ENCODE assay signal across 9 cellular contexts in the genomic region with DNA sequence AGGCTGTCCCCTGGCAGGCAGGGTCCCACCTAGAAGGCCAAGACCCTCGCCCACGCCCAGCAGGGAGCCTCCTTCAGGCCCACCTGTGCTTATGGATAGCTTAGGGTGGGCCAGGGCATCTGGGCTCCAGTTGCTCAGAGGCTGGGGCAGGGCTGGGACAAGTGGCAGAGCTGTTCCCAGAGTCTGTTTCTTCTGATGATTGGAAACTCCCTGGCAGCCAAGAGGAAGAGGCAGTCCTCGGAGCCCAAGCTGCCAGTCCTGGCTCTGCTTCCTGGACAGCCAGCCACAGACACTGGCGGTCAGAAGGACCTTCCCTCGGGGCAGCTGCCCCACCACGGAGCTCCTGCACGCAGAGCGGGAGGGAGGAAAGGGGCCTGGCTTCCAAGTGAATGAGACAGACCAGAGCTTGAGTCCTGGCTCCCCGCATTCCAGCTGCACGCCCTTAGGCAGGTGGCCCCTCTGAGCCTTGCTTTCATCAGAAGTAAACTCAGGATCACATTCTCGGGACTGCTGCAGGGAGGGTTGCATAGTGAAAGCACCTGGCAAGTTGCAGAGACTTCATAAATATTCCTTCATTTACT. TPM values are rescaled to one million over a fixed set of nuclear protein-coding genes. Genes with fewer than 3 reads are reported as not detected.
A peak's percentile ranks its signal among the peaks of the same experiment; 100 is the strongest.
DNase-seq lines count a peak whose midpoint lies in the region; ATAC-seq and TF ChIP-seq lines count a peak whose summit lies in the region.
"Had no signal": no experiment of that assay in that cellular context is flagged by ENCODE, and none has a peak within 500 bp of the region (broad histone marks: within the 10 kb centered on the region; RNA-seq: fewer than 3 reads in every experiment).

No MANE protein-coding gene starts in this region.

- H3K27me3 ChIP-seq in Panc1 (ENCODE audit: control insufficient read depth, insufficient read depth, low read length) (0 out of 2 replicates have a peak, but pooled peaks cover 4% of the 10 kb centered on the region), gastroesophageal sphincter (peaks cover 29% of the 10 kb centered on the region), muscle layer of duodenum (ENCODE audit: low read depth, low read length) (no peaks in the 10 kb centered on the region)

- intact Hi-C loops in Panc1 (cut with micrococcal nuclease; ENCODE audit: unreplicated experiment): loop anchor here (2.0 to 10.0 kb wide), 2 partner anchors 169 to 591 kb away; no protein-coding TSS in a partner anchor

- no peak for TF ChIP-seq CTCF in Panc1 (IDR thresholded peaks at IDR 0.05)
- TF ChIP-seq CTCF in gastroesophageal sphincter (IDR thresholded peaks at IDR 0.05): no peak

- peak overlapping the region in 1 of 2 experiments; percentile 9; a peak in 2 of 4 replicates for H3K4me3 ChIP-seq in Panc1 (ENCODE audit: low read depth in 2 of 2, low read length in 2 of 2)
- no peak overlapping the region for H3K4me3 ChIP-seq in gastroesophageal sphincter
- H3K4me3 ChIP-seq in muscle layer of duodenum (ENCODE audit: low read depth in 1 of 2, low read length in 2 of 2): no peak overlapping the region

- H3K36me3 ChIP-seq in Panc1 (ENCODE audit: control insufficient read depth, insufficient read depth, low read length) (no peaks in the 10 kb centered on the region), gastroesophageal sphincter (no peaks in the 10 kb centered on the region), muscle layer of duodenum (ENCODE audit: control insufficient read depth in 1 of 2, insufficient read depth in 2 of 2, low read length in 2 of 2) (no peaks in the 10 kb centered on the region)

- DNase-seq in ELR (ENCODE audit: low read depth): peak; percentile 74
- DNase-seq in Panc1 (ENCODE audit: low read depth, low spot score): no peak
- DNase-seq in NCI-H526 treated with DMSO at 0.1 percent for 48 hours (lab: John Stamatoyannopoulos, UW): no peak
- DNase-seq in nucleus accumbens (lab: John Stamatoyannopoulos, UW): no peak
- DNase-seq in COR-L47 (lab: John Stamatoyannopoulos, UW): no peak
- DNase-seq: activated T-cell treated with anti-CD3 and anti-CD28 coated beads, Interleukin-2, amount 50 U/mL, for 1 hour had no signal

- CTCF ChIA-PET in Panc1 (lab: Charles Lee): interaction anchor here (0.7 to 2.7 kb wide), 2 partner anchors 46 to 565 kb away, joined by 4 to 17 read pairs; no protein-coding TSS in a partner anchor

- 8 to 17% methylated on average over 1 to 4 of the region's 11 CpGs for WGBS in gastroesophageal sphincter (ENCODE audit: low coverage in 1 of 2), 2 donors

- BruUV-seq in Panc1 (replicated peaks; lab: Mats Ljungman, UMichigan): no TSS peak

- TF ChIP-seq EP300 in gastroesophageal sphincter (IDR thresholded peaks at IDR 0.05): no peak

- in situ Hi-C loops in Panc1 (cut with HindIII; ENCODE audit: low pct_unique_long_range_greater_than_20kb, low sequenced_read_pairs): no loop called here

- H3K4me1 ChIP-seq in Panc1 (ENCODE audit: control insufficient read depth, insufficient read depth, low read length) (no peaks in the 10 kb centered on the region), gastroesophageal sphincter (peaks cover 0 to 26% (median 13%) of the 10 kb centered on the region in 3 donors), muscle layer of duodenum (ENCODE audit: control insufficient read depth in 1 of 2, insufficient read depth in 2 of 2, low read length in 2 of 2) (peaks cover 0 to 18% of the 10 kb centered on the region in 2 donors)

- no peak for TF ChIP-seq POLR2A in gastroesophageal sphincter (IDR thresholded peaks at IDR 0.05)

- ATAC-seq in Panc1: peak; percentile 29; the same call in 1 of the 2 replicates
- peak; percentile 17 for ATAC-seq in gastroesophageal sphincter
- ATAC-seq in GM19328 (IDR thresholded peaks at IDR 0.05; ENCODE audit: unreplicated experiment): no peak

- H3K9me3 ChIP-seq in Panc1 (ENCODE audit: control insufficient read depth, insufficient read depth, low read depth, low read length) (no peaks in the 10 kb centered on the region), gastroesophageal sphincter (no peaks in the 10 kb centered on the region), muscle layer of duodenum (ENCODE audit: control insufficient read depth in 1 of 2, low read length in 2 of 2) (no peaks in the 10 kb centered on the region)

- POLR2A ChIA-PET in Panc1 (lab: Charles Lee): interaction anchor here (0.6 kb wide), 1 partner anchor 654 kb away, joined by 6 read pairs; no protein-coding TSS in a partner anchor

- no peak overlapping the region for H3K27ac ChIP-seq in Panc1 (ENCODE audit: low read length)
- H3K27ac ChIP-seq in gastroesophageal sphincter: no peak overlapping the region
- H3K27ac ChIP-seq in muscle layer of duodenum (ENCODE audit: low read length): peak overlapping the region; percentile 60

RNA-seq across cellular contexts. Expression of a gene that starts 38.0 kb away (rescaled TPM):
- total RNA-seq in Panc1 (2021; ENCODE audit: unreplicated experiment) (not detected), gastroesophageal sphincter (1 to 10 TPM in 1 of 4 donors, not detected in 3; 2.1 TPM)
- not detected for polyA plus RNA-seq in Panc1 (2012; ENCODE audit: insufficient read length)
